ENCODE assay signal across 9 cellular contexts in the genomic region with DNA sequence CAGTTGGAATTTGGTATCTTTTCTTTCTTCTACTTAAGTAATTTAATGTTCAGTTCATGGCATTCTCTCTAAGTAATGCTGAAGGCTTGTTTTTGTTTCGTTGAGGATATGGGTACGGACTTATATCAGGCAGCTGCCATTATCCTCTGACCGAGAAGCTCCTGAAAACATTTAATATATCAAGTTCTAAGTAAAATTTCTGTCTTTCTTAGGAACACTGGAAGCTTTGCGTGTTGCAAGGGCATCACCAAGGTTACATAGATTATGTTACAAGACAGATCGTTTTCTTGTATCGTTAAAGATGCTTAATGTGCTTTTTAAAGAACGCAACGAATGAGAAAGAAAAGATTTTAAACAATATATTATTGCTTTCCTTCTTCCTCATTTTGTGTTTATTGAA. TPM values are rescaled to one million over a fixed set of nuclear protein-coding genes. Genes with fewer than 3 reads are reported as not detected.
DNase-seq lines count a peak whose midpoint lies in the region; FAIRE-seq and TF ChIP-seq lines count a peak whose summit lies in the region.
"Had no signal": no experiment of that assay in that cellular context is flagged by ENCODE, and none has a peak within 500 bp of the region (broad histone marks: within the 10 kb centered on the region; RNA-seq: fewer than 3 reads in every experiment).

No MANE protein-coding gene starts in this region.

- WGBS in thymus: 38% methylated on average over 8 of the region's 8 CpGs

- H3K27me3 Mint-ChIP-seq in activated naive CD4-positive, alpha-beta T cell treated with anti-CD3 and anti-CD28 coated beads for 36 hours (ENCODE audit: low read depth): no peaks in the 10 kb centered on the region
- H3K27me3 Mint-ChIP-seq in activated T-helper 1 cell treated with anti-CD3 and anti-CD28 coated beads, Interleukin-12 subunit alpha, Interleukin-12 subunit beta, Interleukin-2, Interleukin-4 antibody, amounts not matched to agents 30 ng/mL and 10 ng/mL and 1 ng/mL, durations not matched to agents 14 hours and 24 hours and 36 hours (ENCODE audit: insufficient read depth): peaks cover 4% of the 10 kb centered on the region

- FAIRE-seq in kidney (lab: Jason Lieb, UNC): no peak

- H3K9me3 ChIP-seq in kidney (ENCODE audit: control insufficient read depth in 1 of 2, low read length in 2 of 2) (peaks cover 2 to 4% of the 10 kb centered on the region in 2 donors), thymus (ENCODE audit: control insufficient read depth) (no peaks in the 10 kb centered on the region)

- peaks cover 4% of the 10 kb centered on the region for H3K36me3 Mint-ChIP-seq in activated naive CD4-positive, alpha-beta T cell treated with anti-CD3 and anti-CD28 coated beads for 36 hours (ENCODE audit: low read depth)
- peaks cover 14% of the 10 kb centered on the region for H3K36me3 Mint-ChIP-seq in activated T-helper 1 cell treated with anti-CD3 and anti-CD28 coated beads, Interleukin-12 subunit alpha, Interleukin-12 subunit beta, Interleukin-2, Interleukin-4 antibody, amounts not matched to agents 30 ng/mL and 10 ng/mL and 1 ng/mL, durations not matched to agents 14 hours and 24 hours and 36 hours (ENCODE audit: low read depth)

- no peak for DNase-seq in activated naive CD4-positive, alpha-beta T cell treated with anti-CD3 and anti-CD28 coated beads for 36 hours
- no peak for DNase-seq in activated naive CD4-positive, alpha-beta T cell treated with Interleukin-2 at 50 U/mL for 16 hours
- no peak for DNase-seq in activated T-helper 1 cell treated with anti-CD3 and anti-CD28 coated beads, Interleukin-12 subunit alpha, Interleukin-12 subunit beta, Interleukin-2, Interleukin-4 antibody, amounts not matched to agents 30 ng/mL and 10 ng/mL and 1 ng/mL, durations not matched to agents 14 hours and 24 hours and 36 hours (ENCODE audit: low spot score)
- DNase-seq in kidney: no peak
- no peak for DNase-seq in kidney tubule cell (ENCODE audit: low spot score)
- no peak for DNase-seq in 8988T
- DNase-seq in COLO829 (ENCODE audit: low spot score): no peak
- DNase-seq: NCI-H187 treated with DMSO at 0.1 percent for 48 hours had no signal

- peak overlapping the region; percentile 72 for H3K4me3 Mint-ChIP-seq in activated naive CD4-positive, alpha-beta T cell treated with anti-CD3 and anti-CD28 coated beads for 36 hours
- peak overlapping the region; percentile 86 for H3K4me3 Mint-ChIP-seq in activated T-helper 1 cell treated with anti-CD3 and anti-CD28 coated beads, Interleukin-12 subunit alpha, Interleukin-12 subunit beta, Interleukin-2, Interleukin-4 antibody, amounts not matched to agents 30 ng/mL and 10 ng/mL and 1 ng/mL, durations not matched to agents 14 hours and 24 hours and 36 hours

- intact Hi-C loops in activated naive CD4-positive, alpha-beta T cell treated with anti-CD3 and anti-CD28 coated beads for 36 hours (cut with micrococcal nuclease): loop anchor here (1.0 to 5.0 kb wide), 3 partner anchors 61 to 725 kb away; no protein-coding TSS in a partner anchor
- intact Hi-C loops in activated T-helper 1 cell treated with anti-CD3 and anti-CD28 coated beads, Interleukin-12 subunit alpha, Interleukin-12 subunit beta, Interleukin-2, Interleukin-4 antibody, amounts not matched to agents 30 ng/mL and 10 ng/mL and 1 ng/mL, durations not matched to agents 14 hours and 24 hours and 36 hours (cut with micrococcal nuclease): loop anchor here (1.0 to 10.0 kb wide), 4 partner anchors 402 to 1179 kb away; a partner anchor contains a TSS
- intact Hi-C loops in kidney (cut with DNase I): no loop called here

- H3K4me1 ChIP-seq in kidney (ENCODE audit: control insufficient read depth in 1 of 2, insufficient read depth in 1 of 2, low read depth in 1 of 2, low read length in 2 of 2): peaks cover 7 to 10% of the 10 kb centered on the region in 2 donors
- peaks cover 9% of the 10 kb centered on the region for H3K4me1 ChIP-seq in thymus (ENCODE audit: control insufficient read depth, insufficient read depth, low read length)

- peak overlapping the region; percentile 29 to 57 for H3K9ac ChIP-seq in kidney (ENCODE audit: low read length in 2 of 2)

- H3K36me3 ChIP-seq in kidney (ENCODE audit: control insufficient read depth in 1 of 2, insufficient read depth in 2 of 2, low read length in 2 of 2) (no peaks in the 10 kb centered on the region), thymus (ENCODE audit: control insufficient read depth, insufficient read depth) (no peaks in the 10 kb centered on the region)

- H3K9me3 Mint-ChIP-seq in activated naive CD4-positive, alpha-beta T cell treated with anti-CD3 and anti-CD28 coated beads for 36 hours: peaks cover 3% of the 10 kb centered on the region
- peaks cover 16% of the 10 kb centered on the region for H3K9me3 Mint-ChIP-seq in activated T-helper 1 cell treated with anti-CD3 and anti-CD28 coated beads, Interleukin-12 subunit alpha, Interleukin-12 subunit beta, Interleukin-2, Interleukin-4 antibody, amounts not matched to agents 30 ng/mL and 10 ng/mL and 1 ng/mL, durations not matched to agents 14 hours and 24 hours and 36 hours

- peaks cover 37% of the 10 kb centered on the region for H3K4me1 Mint-ChIP-seq in activated naive CD4-positive, alpha-beta T cell treated with anti-CD3 and anti-CD28 coated beads for 36 hours (ENCODE audit: low read depth)
- H3K4me1 Mint-ChIP-seq in activated T-helper 1 cell treated with anti-CD3 and anti-CD28 coated beads, Interleukin-12 subunit alpha, Interleukin-12 subunit beta, Interleukin-2, Interleukin-4 antibody, amounts not matched to agents 30 ng/mL and 10 ng/mL and 1 ng/mL, durations not matched to agents 14 hours and 24 hours and 36 hours (ENCODE audit: low read depth): peaks cover 41% of the 10 kb centered on the region

- H3K27ac Mint-ChIP-seq in activated naive CD4-positive, alpha-beta T cell treated with anti-CD3 and anti-CD28 coated beads for 36 hours: peak overlapping the region; percentile 66
- H3K27ac Mint-ChIP-seq in activated T-helper 1 cell treated with anti-CD3 and anti-CD28 coated beads, Interleukin-12 subunit alpha, Interleukin-12 subunit beta, Interleukin-2, Interleukin-4 antibody, amounts not matched to agents 30 ng/mL and 10 ng/mL and 1 ng/mL, durations not matched to agents 14 hours and 24 hours and 36 hours: peak overlapping the region; percentile 85

- peak overlapping the region; percentile 63 to 65 for H3K4me3 ChIP-seq in kidney (ENCODE audit: low read length in 2 of 2)
- H3K4me3 ChIP-seq in thymus (ENCODE audit: low read length): peak overlapping the region; percentile 88

- no peaks in the 10 kb centered on the region for H3K27me3 ChIP-seq in thymus (ENCODE audit: control insufficient read depth, insufficient read depth)

- TF ChIP-seq CTCF in kidney (IDR thresholded peaks at IDR 0.05; ENCODE audit: borderline replicate concordance, extremely low read depth, insufficient read depth): no peak

- CTCF ChIA-PET in activated naive CD4-positive, alpha-beta T cell treated with anti-CD3 and anti-CD28 coated beads for 36 hours (lab: Charles Lee): no interaction called here

- H3K27ac ChIP-seq in kidney (ENCODE audit: low read depth in 2 of 2, low read length in 2 of 2) (peak overlapping the region in 1 of 2 donors; percentile 59), thymus (ENCODE audit: low read depth) (no peak overlapping the region)

RNA-seq across cellular contexts. Expression of a gene that starts 1.0 kb away (rescaled TPM):
- 10 to 100 TPM; 59.8 to 62.4 TPM for total RNA-seq in activated naive CD4-positive, alpha-beta T cell treated with anti-CD3 and anti-CD28 coated beads for 36 hours
- 67.6 and 67.9 TPM in 2 replicates for total RNA-seq in activated T-helper 1 cell treated with anti-CD3 and anti-CD28 coated beads, Interleukin-12 subunit alpha, Interleukin-12 subunit beta, Interleukin-2, Interleukin-4 antibody, amounts not matched to agents 30 ng/mL and 10 ng/mL and 1 ng/mL, durations not matched to agents 14 hours and 24 hours and 36 hours
- total RNA-seq in kidney: 59.2 TPM
- 20.2 TPM for polyA plus RNA-seq in kidney (ENCODE audit: insufficient read depth, low read depth, low replicate concordance)
- polyA plus RNA-seq in thymus: 33.9 TPM
